In genomic region chr1:243247901-243248300, GRCh38 we compare ENCODE assay signal across 1 cellular context.
TF ChIP-seq lines count a peak whose summit lies in the region.

No MANE protein-coding gene starts in this region.

TF ChIP-seq in HepG2, 621 proteins besides CTCF, POLR2A, EP300 and RAD21:
- TF ChIP-seq ZNF720 (CRISPR knock-in tag; IDR thresholded peaks at IDR 0.05) (no peak), CEBPB (IDR thresholded peaks at IDR 0.05; ENCODE audit: borderline replicate concordance, low read depth, low read length) (no peak), BRD4 (CRISPR knock-in tag; IDR thresholded peaks at IDR 0.05) (no peak), HMGA1 (CRISPR knock-in tag; conservative IDR thresholded peaks at IDR 0.05) (no peak), ZNF580 (CRISPR knock-in tag; IDR thresholded peaks at IDR 0.05; ENCODE audit: borderline replicate concordance, low read depth) (no peak), AKAP8 (CRISPR knock-in tag; IDR thresholded peaks at IDR 0.05) (no peak), PHF21A (CRISPR knock-in tag; IDR thresholded peaks at IDR 0.05) (no peak), ZNF263 (CRISPR knock-in tag; IDR thresholded peaks at IDR 0.05) (no peak), GPBP1L1 (CRISPR knock-in tag; IDR thresholded peaks at IDR 0.05) (no peak), MED1 (CRISPR knock-in tag; IDR thresholded peaks at IDR 0.05) (no peak), ZNF747 (CRISPR knock-in tag; IDR thresholded peaks at IDR 0.05; ENCODE audit: borderline replicate concordance) (no peak), HDAC2 (CRISPR knock-in tag; IDR thresholded peaks at IDR 0.05) (no peak), ZBTB38 (CRISPR knock-in tag; IDR thresholded peaks at IDR 0.05) (no peak), CREM (IDR thresholded peaks at IDR 0.05) (no peak), CREM (CRISPR knock-in tag; IDR thresholded peaks at IDR 0.05) (no peak), PRDM15 (CRISPR knock-in tag; IDR thresholded peaks at IDR 0.05) (no peak), MXD1 (CRISPR knock-in tag; IDR thresholded peaks at IDR 0.05) (no peak), NR2F1 (CRISPR knock-in tag; IDR thresholded peaks at IDR 0.05) (no peak)
- TF ChIP-seq, protein P1, sequence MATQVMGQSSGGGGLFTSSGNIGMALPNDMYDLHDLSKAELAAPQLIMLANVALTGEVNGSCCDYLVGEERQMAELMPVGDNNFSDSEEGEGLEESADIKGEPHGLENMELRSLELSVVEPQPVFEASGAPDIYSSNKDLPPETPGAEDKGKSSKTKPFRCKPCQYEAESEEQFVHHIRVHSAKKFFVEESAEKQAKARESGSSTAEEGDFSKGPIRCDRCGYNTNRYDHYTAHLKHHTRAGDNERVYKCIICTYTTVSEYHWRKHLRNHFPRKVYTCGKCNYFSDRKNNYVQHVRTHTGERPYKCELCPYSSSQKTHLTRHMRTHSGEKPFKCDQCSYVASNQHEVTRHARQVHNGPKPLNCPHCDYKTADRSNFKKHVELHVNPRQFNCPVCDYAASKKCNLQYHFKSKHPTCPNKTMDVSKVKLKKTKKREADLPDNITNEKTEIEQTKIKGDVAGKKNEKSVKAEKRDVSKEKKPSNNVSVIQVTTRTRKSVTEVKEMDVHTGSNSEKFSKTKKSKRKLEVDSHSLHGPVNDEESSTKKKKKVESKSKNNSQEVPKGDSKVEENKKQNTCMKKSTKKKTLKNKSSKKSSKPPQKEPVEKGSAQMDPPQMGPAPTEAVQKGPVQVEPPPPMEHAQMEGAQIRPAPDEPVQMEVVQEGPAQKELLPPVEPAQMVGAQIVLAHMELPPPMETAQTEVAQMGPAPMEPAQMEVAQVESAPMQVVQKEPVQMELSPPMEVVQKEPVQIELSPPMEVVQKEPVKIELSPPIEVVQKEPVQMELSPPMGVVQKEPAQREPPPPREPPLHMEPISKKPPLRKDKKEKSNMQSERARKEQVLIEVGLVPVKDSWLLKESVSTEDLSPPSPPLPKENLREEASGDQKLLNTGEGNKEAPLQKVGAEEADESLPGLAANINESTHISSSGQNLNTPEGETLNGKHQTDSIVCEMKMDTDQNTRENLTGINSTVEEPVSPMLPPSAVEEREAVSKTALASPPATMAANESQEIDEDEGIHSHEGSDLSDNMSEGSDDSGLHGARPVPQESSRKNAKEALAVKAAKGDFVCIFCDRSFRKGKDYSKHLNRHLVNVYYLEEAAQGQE (IDR thresholded peaks at IDR 0.05; ENCODE audit: borderline replicate concordance in 1 of 2, low read depth in 1 of 2, low read length in 2 of 2): no peak
- TF ChIP-seq, protein P2, sequence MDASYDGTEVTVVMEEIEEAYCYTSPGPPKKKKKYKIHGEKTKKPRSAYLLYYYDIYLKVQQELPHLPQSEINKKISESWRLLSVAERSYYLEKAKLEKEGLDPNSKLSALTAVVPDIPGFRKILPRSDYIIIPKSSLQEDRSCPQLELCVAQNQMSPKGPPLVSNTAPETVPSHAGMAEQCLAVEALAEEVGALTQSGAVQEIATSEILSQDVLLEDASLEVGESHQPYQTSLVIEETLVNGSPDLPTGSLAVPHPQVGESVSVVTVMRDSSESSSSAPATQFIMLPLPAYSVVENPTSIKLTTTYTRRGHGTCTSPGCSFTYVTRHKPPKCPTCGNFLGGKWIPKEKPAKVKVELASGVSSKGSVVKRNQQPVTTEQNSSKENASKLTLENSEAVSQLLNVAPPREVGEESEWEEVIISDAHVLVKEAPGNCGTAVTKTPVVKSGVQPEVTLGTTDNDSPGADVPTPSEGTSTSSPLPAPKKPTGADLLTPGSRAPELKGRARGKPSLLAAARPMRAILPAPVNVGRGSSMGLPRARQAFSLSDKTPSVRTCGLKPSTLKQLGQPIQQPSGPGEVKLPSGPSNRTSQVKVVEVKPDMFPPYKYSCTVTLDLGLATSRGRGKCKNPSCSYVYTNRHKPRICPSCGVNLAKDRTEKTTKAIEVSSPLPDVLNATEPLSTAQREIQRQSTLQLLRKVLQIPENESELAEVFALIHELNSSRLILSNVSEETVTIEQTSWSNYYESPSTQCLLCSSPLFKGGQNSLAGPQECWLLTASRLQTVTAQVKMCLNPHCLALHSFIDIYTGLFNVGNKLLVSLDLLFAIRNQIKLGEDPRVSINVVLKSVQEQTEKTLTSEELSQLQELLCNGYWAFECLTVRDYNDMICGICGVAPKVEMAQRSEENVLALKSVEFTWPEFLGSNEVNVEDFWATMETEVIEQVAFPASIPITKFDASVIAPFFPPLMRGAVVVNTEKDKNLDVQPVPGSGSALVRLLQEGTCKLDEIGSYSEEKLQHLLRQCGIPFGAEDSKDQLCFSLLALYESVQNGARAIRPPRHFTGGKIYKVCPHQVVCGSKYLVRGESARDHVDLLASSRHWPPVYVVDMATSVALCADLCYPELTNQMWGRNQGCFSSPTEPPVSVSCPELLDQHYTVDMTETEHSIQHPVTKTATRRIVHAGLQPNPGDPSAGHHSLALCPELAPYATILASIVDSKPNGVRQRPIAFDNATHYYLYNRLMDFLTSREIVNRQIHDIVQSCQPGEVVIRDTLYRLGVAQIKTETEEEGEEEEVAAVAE (CRISPR knock-in tag; IDR thresholded peaks at IDR 0.05; ENCODE audit: borderline replicate concordance): no peak
- TF ChIP-seq, protein P3, sequence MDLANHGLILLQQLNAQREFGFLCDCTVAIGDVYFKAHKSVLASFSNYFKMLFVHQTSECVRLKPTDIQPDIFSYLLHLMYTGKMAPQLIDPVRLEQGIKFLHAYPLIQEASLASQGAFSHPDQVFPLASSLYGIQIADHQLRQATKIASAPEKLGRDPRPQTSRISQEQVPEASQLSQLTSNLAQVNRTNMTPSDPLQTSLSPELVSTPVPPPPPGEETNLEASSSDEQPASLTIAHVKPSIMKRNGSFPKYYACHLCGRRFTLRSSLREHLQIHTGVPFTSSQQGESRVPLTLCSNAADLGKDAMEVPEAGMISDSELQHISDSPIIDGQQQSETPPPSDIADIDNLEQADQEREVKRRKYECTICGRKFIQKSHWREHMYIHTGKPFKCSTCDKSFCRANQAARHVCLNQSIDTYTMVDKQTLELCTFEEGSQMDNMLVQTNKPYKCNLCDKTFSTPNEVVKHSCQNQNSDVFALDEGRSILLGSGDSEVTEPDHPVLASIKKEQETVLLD (CRISPR knock-in tag; IDR thresholded peaks at IDR 0.05; ENCODE audit: low read depth): no peak
